8 cellular contexts compared by ENCODE assay signal in the genomic region with DNA sequence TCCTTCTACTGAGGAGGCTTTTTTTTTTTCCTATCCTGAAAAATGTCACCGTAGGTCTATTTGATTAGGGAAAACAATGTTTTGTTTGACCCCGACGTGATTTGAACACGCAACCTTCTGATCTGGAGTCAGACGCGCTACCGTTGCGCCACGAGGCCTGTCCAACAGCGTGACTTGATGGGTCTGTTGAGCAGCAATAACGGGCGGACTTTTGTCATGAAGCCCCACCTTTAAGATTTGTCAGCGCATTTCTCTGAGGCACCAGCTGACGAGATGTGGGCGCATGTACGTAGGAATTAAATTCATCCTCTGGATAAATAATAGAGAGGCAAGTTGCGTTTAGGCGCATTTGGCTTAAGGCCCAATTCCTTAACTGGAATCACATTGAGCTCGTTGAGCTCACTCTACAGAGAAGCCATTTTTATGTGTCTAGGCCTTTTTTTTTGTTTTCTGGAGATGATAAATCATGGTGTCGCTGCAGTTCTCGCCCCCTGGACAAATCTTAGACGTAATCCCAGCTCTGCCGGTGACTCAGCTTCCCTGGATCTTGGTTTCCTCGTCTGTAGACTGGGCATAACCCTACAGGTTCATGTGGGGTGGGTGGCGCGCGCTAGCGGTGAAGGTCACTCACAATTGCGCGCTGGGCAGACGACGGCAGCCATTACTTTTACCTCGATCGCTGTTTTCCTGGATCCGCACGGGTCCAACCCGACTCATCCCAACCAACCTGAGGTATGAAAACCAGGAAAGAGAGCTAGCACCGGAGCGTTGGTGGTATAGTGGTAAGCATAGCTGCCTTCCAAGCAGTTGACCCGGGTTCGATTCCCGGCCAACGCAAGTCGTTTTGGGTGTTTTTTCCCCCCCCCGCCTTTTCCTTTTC.
DNase-seq lines count a peak whose midpoint lies in the region; ATAC-seq and TF ChIP-seq lines count a peak whose summit lies in the region.

No MANE protein-coding gene starts in this region.

- DNase-seq in NCI-H1092 treated with DMSO at 0.1 percent for 48 hours (lab: John Stamatoyannopoulos, UW) (peak; percentile 86), SKM-1 (lab: John Stamatoyannopoulos, UW; ENCODE audit: unreplicated experiment) (peak; percentile 36), globus pallidus (ENCODE audit: low spot score) (peak; percentile 91), non-pigmented ciliary epithelial cell (ENCODE audit: low read depth) (peak; percentile 81), stromal cell of bone marrow (ENCODE audit: low read depth) (peak; percentile 74)

- peak overlapping the region; percentile 98 for H3K27ac Mint-ChIP-seq in activated naive CD4-positive, alpha-beta T cell treated with anti-CD3 and anti-CD28 coated beads, Interleukin-2, amount 50 U/mL, for 24 hours

- peak overlapping the region; percentile 97 for H3K4me3 Mint-ChIP-seq in activated naive CD4-positive, alpha-beta T cell treated with anti-CD3 and anti-CD28 coated beads, Interleukin-2, amount 50 U/mL, for 24 hours

- peaks cover 3% of the 10 kb centered on the region for H3K27me3 Mint-ChIP-seq in activated naive CD4-positive, alpha-beta T cell treated with anti-CD3 and anti-CD28 coated beads, Interleukin-2, amount 50 U/mL, for 24 hours

- no peak for ATAC-seq in HG02884 (IDR thresholded peaks at IDR 0.05; ENCODE audit: unreplicated experiment)

- no peak for TF ChIP-seq CTCF in GM12875 (IDR thresholded peaks at IDR 0.05; ENCODE audit: borderline replicate concordance, insufficient read depth, low read depth, low read length)

- peaks cover 42% of the 10 kb centered on the region for H3K4me1 Mint-ChIP-seq in activated naive CD4-positive, alpha-beta T cell treated with anti-CD3 and anti-CD28 coated beads, Interleukin-2, amount 50 U/mL, for 24 hours

- peaks cover 4% of the 10 kb centered on the region for H3K36me3 Mint-ChIP-seq in activated naive CD4-positive, alpha-beta T cell treated with anti-CD3 and anti-CD28 coated beads, Interleukin-2, amount 50 U/mL, for 24 hours

- peak overlapping the region; percentile 59 for H3K4me3 ChIP-seq in GM12875 (ENCODE audit: low read depth, low read length)

- no peaks in the 10 kb centered on the region for H3K9me3 Mint-ChIP-seq in activated naive CD4-positive, alpha-beta T cell treated with anti-CD3 and anti-CD28 coated beads, Interleukin-2, amount 50 U/mL, for 24 hours

Comparison
In these comparisons a context has a peak if more than half of its experiments do, and no peak if none do; other contexts are left out.
1. DNase-seq: peak in every context shown above with its lines; median percentile 91 in globus pallidus; 86 in NCI-H1092 treated with DMSO at 0.1 percent for 48 hours; 81 in non-pigmented ciliary epithelial cell; 74 in stromal cell of bone marrow; 36 in SKM-1.